Comparison of ENCODE assay signal across 19 cellular contexts in the genomic region with DNA sequence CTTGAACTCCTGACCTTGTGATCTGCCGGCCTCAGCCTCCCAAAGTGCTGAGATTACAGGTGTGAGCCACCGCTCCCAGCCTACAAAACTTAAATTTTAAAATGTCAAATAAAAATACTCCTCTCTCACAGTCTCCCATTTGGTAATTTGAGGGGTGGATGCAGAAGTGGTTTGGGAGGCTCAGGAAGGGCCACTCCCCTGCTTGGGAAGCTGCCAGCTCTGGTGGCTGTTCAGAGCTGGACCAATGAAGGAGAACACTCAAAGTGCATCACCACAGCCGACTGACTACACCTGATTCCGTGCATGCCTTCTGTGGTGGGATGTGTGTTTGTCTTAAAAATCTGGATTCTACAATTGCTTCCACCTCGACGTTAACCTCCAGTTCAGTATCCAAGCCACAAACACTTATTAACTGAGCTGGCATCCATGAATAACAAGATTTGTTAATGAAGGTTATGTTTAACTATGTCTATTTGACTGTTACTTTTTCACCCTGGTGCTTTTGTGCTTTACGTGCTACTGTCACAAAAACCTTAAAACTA.
"Had no signal": no experiment of that assay in that cellular context is flagged by ENCODE, and none has a peak within 500 bp of the region (broad histone marks: within the 10 kb centered on the region; RNA-seq: fewer than 3 reads in every experiment).

No MANE protein-coding gene starts in this region.

- H3K4me3 Mint-ChIP-seq: activated T-helper 17 cell treated with anti-CD3 and anti-CD28 coated beads, Interleukin-2, amount 50 U/mL, for 72 hours; naive thymus-derived CD4-positive, alpha-beta T cell; stimulated activated naive B cell treated with anti-CD40 and anti-IgM and Interleukin-4, amounts not matched to agents 10 μg/mL and 1 μg/mL and 100 μg/mL, for 72 hours; WTC11 had no signal

- H3K4me1 Mint-ChIP-seq: activated T-helper 17 cell treated with anti-CD3 and anti-CD28 coated beads, Interleukin-2, amount 50 U/mL, for 72 hours had no signal

- DNase-seq: activated T-cell treated with anti-CD3 and anti-CD28 coated beads, Interleukin-2, amount 50 U/mL, for 1 hour; aorta; brain microvascular endothelial cell; central memory CD4-positive, alpha-beta T cell; dermis blood vessel endothelial cell; effector memory CD4-positive, alpha-beta T cell; hypothalamus; naive thymus-derived CD4-positive, alpha-beta T cell; stimulated activated CD4-positive, alpha-beta T cell treated with anti-CD3 and anti-CD28 coated beads, Interleukin-2, amount 100 ng/mL, for 48 hours; stimulated activated CD8-positive, alpha-beta memory T cell treated with anti-CD3 and anti-CD28 coated beads, Interleukin-4, amount 100 ng/mL, for 48 hours; stimulated activated naive B cell treated with anti-CD40 and anti-IgM and Interleukin-4, amounts not matched to agents 10 μg/mL and 1 μg/mL and 100 μg/mL, for 72 hours; trophoblast cell; uterus had no signal

- H3K4me1 ChIP-seq: esophagus muscularis mucosa, uterus had no signal

- H3K27ac Mint-ChIP-seq: activated naive CD4-positive, alpha-beta T cell treated with anti-CD3 and anti-CD28 coated beads, Interleukin-2, amount 50 U/mL, for 72 hours; activated T-helper 17 cell treated with anti-CD3 and anti-CD28 coated beads, Interleukin-2, amount 50 U/mL, for 72 hours; naive thymus-derived CD4-positive, alpha-beta T cell; stimulated activated naive B cell treated with anti-CD40 and anti-IgM and Interleukin-4, amounts not matched to agents 10 μg/mL and 1 μg/mL and 100 μg/mL, for 72 hours; WTC11 had no signal

- H3K4me3 ChIP-seq: esophagus muscularis mucosa, lung, uterus had no signal

- ATAC-seq: activated naive CD4-positive, alpha-beta T cell treated with anti-CD3 and anti-CD28 coated beads, Interleukin-2, amount 50 U/mL, for 72 hours; activated T-helper 17 cell treated with anti-CD3 and anti-CD28 coated beads, Interleukin-2, amount 50 U/mL, for 72 hours; left lobe of liver; naive thymus-derived CD4-positive, alpha-beta T cell; stimulated activated naive B cell treated with anti-CD40 and anti-IgM and Interleukin-4, amounts not matched to agents 10 μg/mL and 1 μg/mL and 100 μg/mL, for 72 hours; WTC11 had no signal

- H3K36me3 ChIP-seq: brain microvascular endothelial cell, esophagus muscularis mucosa, uterus had no signal

- H3K9me3 ChIP-seq: uterus had no signal

- H3K27me3 ChIP-seq: brain microvascular endothelial cell, esophagus muscularis mucosa, uterus had no signal

- H3K27me3 Mint-ChIP-seq: activated T-helper 17 cell treated with anti-CD3 and anti-CD28 coated beads, Interleukin-2, amount 50 U/mL, for 72 hours; stimulated activated naive B cell treated with anti-CD40 and anti-IgM and Interleukin-4, amounts not matched to agents 10 μg/mL and 1 μg/mL and 100 μg/mL, for 72 hours had no signal

- H3K27ac ChIP-seq: brain microvascular endothelial cell, esophagus muscularis mucosa, uterus had no signal

- H3K9me3 Mint-ChIP-seq: activated T-helper 17 cell treated with anti-CD3 and anti-CD28 coated beads, Interleukin-2, amount 50 U/mL, for 72 hours had no signal
